In the genomic region with DNA sequence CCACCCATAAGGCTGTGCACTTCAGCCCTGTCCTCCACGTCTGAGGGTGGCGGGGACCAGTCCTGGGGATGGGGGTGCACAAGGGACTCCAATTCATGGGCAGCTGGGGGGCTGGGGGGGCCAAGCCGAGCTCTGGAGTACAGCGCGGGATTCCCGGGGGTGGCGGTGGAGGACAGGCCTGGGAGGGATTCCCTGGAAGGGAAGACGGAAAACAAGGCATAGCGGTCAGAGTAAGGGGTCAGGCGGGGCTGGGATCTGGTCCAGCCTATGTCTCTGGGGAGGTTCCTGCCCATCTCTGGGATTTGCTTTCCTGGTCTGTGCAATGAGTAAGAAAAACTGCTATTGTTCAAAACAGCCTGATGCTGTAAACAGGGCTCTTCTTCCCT, we compare ENCODE assay signal across 11 cellular contexts. TPM values are rescaled to one million over a fixed set of nuclear protein-coding genes. Genes with fewer than 3 reads are reported as not detected.
DNase-seq lines count a peak whose midpoint lies in the region; ATAC-seq lines count a peak whose summit lies in the region.
"Had no signal": no experiment of that assay in that cellular context is flagged by ENCODE, and none has a peak within 500 bp of the region (broad histone marks: within the 10 kb centered on the region; RNA-seq: fewer than 3 reads in every experiment).

No MANE protein-coding gene starts in this region.

- no peaks in the 10 kb centered on the region for H3K36me3 Mint-ChIP-seq in stimulated activated naive CD8-positive, alpha-beta T cell treated with anti-CD3 and anti-CD28 coated beads, Interleukin-15, Interleukin-2, amounts not matched to agents 100 ng/mL and 50 ng/mL, for 24 hours (ENCODE audit: low read depth)

- H3K4me1 Mint-ChIP-seq in stimulated activated naive CD8-positive, alpha-beta T cell treated with anti-CD3 and anti-CD28 coated beads, Interleukin-15, Interleukin-2, amounts not matched to agents 100 ng/mL and 50 ng/mL, for 24 hours (ENCODE audit: low read depth): peaks cover 15% of the 10 kb centered on the region

- H3K9me3 Mint-ChIP-seq in stimulated activated naive CD8-positive, alpha-beta T cell treated with anti-CD3 and anti-CD28 coated beads, Interleukin-15, Interleukin-2, amounts not matched to agents 100 ng/mL and 50 ng/mL, for 24 hours: no peaks in the 10 kb centered on the region

- H3K27me3 ChIP-seq in effector memory CD4-positive, alpha-beta T cell (replicated peaks; ENCODE audit: control insufficient read depth, insufficient read depth, low read length, poor library complexity, severe bottlenecking): no peaks in the 10 kb centered on the region
- H3K27me3 ChIP-seq: brain microvascular endothelial cell had no signal

- H3K36me3 ChIP-seq in effector memory CD4-positive, alpha-beta T cell (ENCODE audit: control insufficient read depth, insufficient read depth, low read length): no peaks in the 10 kb centered on the region
- H3K36me3 ChIP-seq: brain microvascular endothelial cell had no signal

- H3K4me3 Mint-ChIP-seq in stimulated activated naive CD8-positive, alpha-beta T cell treated with anti-CD3 and anti-CD28 coated beads, Interleukin-15, Interleukin-2, amounts not matched to agents 100 ng/mL and 50 ng/mL, for 24 hours: peak overlapping the region; percentile 88

- no peak for ATAC-seq in stimulated activated naive CD8-positive, alpha-beta T cell treated with anti-CD3 and anti-CD28 coated beads, Interleukin-15, Interleukin-2, amounts not matched to agents 100 U/mL and 50 U/mL, for 24 hours
- no peak for ATAC-seq in HG02852 (IDR thresholded peaks at IDR 0.05; ENCODE audit: unreplicated experiment)

- H3K4me3 ChIP-seq in effector memory CD4-positive, alpha-beta T cell (ENCODE audit: insufficient read depth, low read depth, low read length, poor library complexity, severe bottlenecking): peak overlapping the region; percentile 69

- no peak overlapping the region for H3K27ac Mint-ChIP-seq in stimulated activated naive CD8-positive, alpha-beta T cell treated with anti-CD3 and anti-CD28 coated beads, Interleukin-15, Interleukin-2, amounts not matched to agents 100 ng/mL and 50 ng/mL, for 24 hours

- no peaks in the 10 kb centered on the region for H3K9me3 ChIP-seq in effector memory CD4-positive, alpha-beta T cell (ENCODE audit: control insufficient read depth, low read length)

- DNase-seq in stimulated activated naive CD8-positive, alpha-beta T cell treated with anti-CD3 and anti-CD28 coated beads, Interleukin-15, Interleukin-2, amounts not matched to agents 100 U/mL and 50 U/mL, for 24 hours: no peak
- DNase-seq in effector memory CD4-positive, alpha-beta T cell: no peak
- DNase-seq in mucosa of gallbladder (ENCODE audit: low spot score) (peak; percentile 16), DMS153 (lab: John Stamatoyannopoulos, UW) (no peak), activated gamma-delta T cell treated with Interleukin-2 at 50 U/mL for 16 hours (no peak), NCI-H2107 (lab: John Stamatoyannopoulos, UW) (no peak)

- no peaks in the 10 kb centered on the region for H3K4me1 ChIP-seq in effector memory CD4-positive, alpha-beta T cell (ENCODE audit: control insufficient read depth, insufficient read depth, low read length, poor library complexity, severe bottlenecking)

- H3K27ac ChIP-seq in effector memory CD4-positive, alpha-beta T cell (ENCODE audit: insufficient read depth, low read length, poor library complexity, severe bottlenecking): no peak overlapping the region
- H3K27ac ChIP-seq: brain microvascular endothelial cell had no signal

- H3K27me3 Mint-ChIP-seq in stimulated activated naive CD8-positive, alpha-beta T cell treated with anti-CD3 and anti-CD28 coated beads, Interleukin-15, Interleukin-2, amounts not matched to agents 100 ng/mL and 50 ng/mL, for 24 hours: peaks cover 16% of the 10 kb centered on the region

RNA-seq across cellular contexts. Expression of gene IGDCC3, which starts 8.1 kb away (rescaled TPM):
- 0.69 TPM for total RNA-seq in mucosa of gallbladder
- total RNA-seq: activated CD8-positive, alpha-beta memory T cell treated with anti-CD3 and anti-CD28 coated beads for 36 hours; subcutaneous adipose tissue had no signal

RNA-seq across cellular contexts. Expression of gene IGDCC4, which starts 36.9 kb away (rescaled TPM):
- 4.1 TPM for total RNA-seq in mucosa of gallbladder
